8 cellular contexts compared by ENCODE assay signal in the genomic region with DNA sequence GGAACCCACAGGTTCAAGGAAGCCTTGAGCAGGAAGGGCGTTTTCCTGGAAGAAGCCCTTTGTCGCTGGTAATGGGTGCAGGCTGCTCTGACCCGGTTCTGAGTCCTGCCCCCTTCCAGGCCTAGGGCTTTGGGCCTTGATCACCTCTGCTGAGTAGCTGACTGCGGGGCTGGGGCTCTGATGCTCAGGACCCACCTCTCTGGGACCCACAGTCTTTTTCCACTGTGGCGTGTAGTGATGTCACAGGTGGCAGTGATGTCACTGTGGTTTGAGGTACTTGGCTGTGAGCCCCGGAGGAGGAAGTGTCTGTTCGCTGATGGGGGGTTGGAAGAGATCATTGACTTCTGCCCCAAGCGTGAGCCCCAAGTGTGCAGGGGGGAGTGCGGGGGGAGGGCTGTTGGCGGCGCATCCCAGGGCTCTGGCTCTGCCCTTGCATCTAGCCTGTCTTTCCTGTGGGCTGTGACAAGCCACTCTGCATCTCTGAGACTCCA. TPM values are rescaled to one million over a fixed set of nuclear protein-coding genes. Genes with fewer than 3 reads are reported as not detected.
DNase-seq lines count a peak whose midpoint lies in the region; ATAC-seq and TF ChIP-seq lines count a peak whose summit lies in the region.

No MANE protein-coding gene starts in this region.

- H3K36me3 ChIP-seq in A673 (ENCODE audit: insufficient read depth, low read length, poor library complexity, severe bottlenecking): no peaks in the 10 kb centered on the region
- H3K36me3 ChIP-seq in Karpas-422 (ENCODE audit: insufficient read depth, low read length): no peaks in the 10 kb centered on the region

- H3K9me3 ChIP-seq in A673 (ENCODE audit: low read depth, low read length, poor library complexity, severe bottlenecking) (no peaks in the 10 kb centered on the region), Karpas-422 (ENCODE audit: low read length) (no peaks in the 10 kb centered on the region)

- no peaks in the 10 kb centered on the region for H3K27me3 Mint-ChIP-seq in activated T-cell treated with anti-CD3 and anti-CD28 coated beads, Interleukin-2, amount 50 U/mL, for 4 hours (ENCODE audit: low read depth)

- DNase-seq in NAMALWA (ENCODE audit: low spot score) (peak; percentile 50), A673 (ENCODE audit: low spot score) (no peak), Karpas-422 (no peak), NCI-H2029 treated with DMSO at 0.1 percent for 48 hours (lab: John Stamatoyannopoulos, UW) (no peak)
- peak; percentile 96 for DNase-seq in activated T-cell treated with anti-CD3 and anti-CD28 coated beads, Interleukin-2, amount 50 U/mL, for 4 hours
- peak; percentile 62 for DNase-seq in stimulated activated CD8-positive, alpha-beta memory T cell treated with anti-CD3 and anti-CD28 coated beads, Interleukin-15, amount 100 ng/mL, for 24 hours (ENCODE audit: low read depth)

- no peak overlapping the region for H3K4me2 ChIP-seq in Karpas-422 (ENCODE audit: low read depth, low read length, poor library complexity, severe bottlenecking)

- H3K4me1 ChIP-seq in A673 (ENCODE audit: insufficient read depth, low read length, poor library complexity, severe bottlenecking) (peaks cover 7% of the 10 kb centered on the region), Karpas-422 (ENCODE audit: low read length) (no peaks in the 10 kb centered on the region)

- BruUV-seq in A673 (replicated peaks; lab: Mats Ljungman, UMichigan): no TSS peak

- peaks cover 96% of the 10 kb centered on the region for H3K4me1 Mint-ChIP-seq in activated T-cell treated with anti-CD3 and anti-CD28 coated beads, Interleukin-2, amount 50 U/mL, for 4 hours (ENCODE audit: low read depth)

- no peaks in the 10 kb centered on the region for H3K79me2 ChIP-seq in Karpas-422 (ENCODE audit: low read length)

- H2AFZ ChIP-seq in Karpas-422 (ENCODE audit: low read length): no peak overlapping the region

- TF ChIP-seq CTCF in A673 (conservative IDR thresholded peaks at IDR 0.05; ENCODE audit: low read depth, low read length): no peak

- intact Hi-C loops in A673 (cut with micrococcal nuclease; ENCODE audit: unreplicated experiment): no loop called here

- H3K9me2 ChIP-seq in Karpas-422 (replicated peaks; ENCODE audit: insufficient read depth, low read length): no peaks in the 10 kb centered on the region

- H3K27me3 ChIP-seq in layer of hippocampus (ENCODE audit: control insufficient read depth, insufficient read depth, low read length): no peaks in the 10 kb centered on the region
- H3K27me3 ChIP-seq in A673 (replicated peaks; ENCODE audit: insufficient read depth, low read depth, low read length, poor library complexity): peaks cover 4% of the 10 kb centered on the region
- no peaks in the 10 kb centered on the region for H3K27me3 ChIP-seq in Karpas-422 (ENCODE audit: low read length)

- CTCF ChIA-PET in A673 (lab: Charles Lee): no interaction called here

- ATAC-seq in activated T-cell treated with anti-CD3 and anti-CD28 coated beads, Interleukin-2, amount 50 U/mL, for 4 hours: peak; percentile 8 to 12
- no peak for ATAC-seq in SK-N-SH treated with all-trans-retinoic acid at 6 μM for 48 hours

- peaks cover 5% of the 10 kb centered on the region for H3K9me3 Mint-ChIP-seq in activated T-cell treated with anti-CD3 and anti-CD28 coated beads, Interleukin-2, amount 50 U/mL, for 4 hours

- no peak overlapping the region for H3K4me3 ChIP-seq in A673 (ENCODE audit: low read depth, low read length, poor library complexity, severe bottlenecking)
- H3K4me3 ChIP-seq in Karpas-422 (ENCODE audit: low read length): no peak overlapping the region

- peaks cover 33% of the 10 kb centered on the region; the same call in 1 of the 2 replicates for H4K20me1 ChIP-seq in Karpas-422 (ENCODE audit: insufficient read depth, low read depth, low read length)

- peak overlapping the region; percentile 80 for H3K4me3 Mint-ChIP-seq in activated T-cell treated with anti-CD3 and anti-CD28 coated beads, Interleukin-2, amount 50 U/mL, for 4 hours

- peaks cover 33% of the 10 kb centered on the region for H3K36me3 Mint-ChIP-seq in activated T-cell treated with anti-CD3 and anti-CD28 coated beads, Interleukin-2, amount 50 U/mL, for 4 hours (ENCODE audit: insufficient read depth)

- no peak overlapping the region for H3K9ac ChIP-seq in Karpas-422 (ENCODE audit: low read length)

- POLR2A ChIA-PET in A673 (lab: Charles Lee; ENCODE audit: low non-redundant PET): no interaction called here

- H3K27ac ChIP-seq in layer of hippocampus (ENCODE audit: low read depth, low read length) (peak overlapping the region; percentile 81), A673 (ENCODE audit: low read depth, low read length, poor library complexity, severe bottlenecking) (no peak overlapping the region), Karpas-422 (ENCODE audit: low read length) (no peak overlapping the region)

TF ChIP-seq in SK-N-SH treated with all-trans-retinoic acid at 6 μM for 48 hours, 23 proteins besides CTCF, POLR2A, EP300 and RAD21:
- TF ChIP-seq SNAI2 (CRISPR knock-in tag; IDR thresholded peaks at IDR 0.05): no peak
- no peak for TF ChIP-seq OSR1 (CRISPR knock-in tag; IDR thresholded peaks at IDR 0.05)
- TF ChIP-seq ZFP30 (CRISPR knock-in tag; IDR thresholded peaks at IDR 0.05): no peak
- no peak for TF ChIP-seq GLIS3 (CRISPR knock-in tag; IDR thresholded peaks at IDR 0.05)
- TF ChIP-seq ZNF70 (CRISPR knock-in tag; IDR thresholded peaks at IDR 0.05): no peak
- TF ChIP-seq, protein P1, sequence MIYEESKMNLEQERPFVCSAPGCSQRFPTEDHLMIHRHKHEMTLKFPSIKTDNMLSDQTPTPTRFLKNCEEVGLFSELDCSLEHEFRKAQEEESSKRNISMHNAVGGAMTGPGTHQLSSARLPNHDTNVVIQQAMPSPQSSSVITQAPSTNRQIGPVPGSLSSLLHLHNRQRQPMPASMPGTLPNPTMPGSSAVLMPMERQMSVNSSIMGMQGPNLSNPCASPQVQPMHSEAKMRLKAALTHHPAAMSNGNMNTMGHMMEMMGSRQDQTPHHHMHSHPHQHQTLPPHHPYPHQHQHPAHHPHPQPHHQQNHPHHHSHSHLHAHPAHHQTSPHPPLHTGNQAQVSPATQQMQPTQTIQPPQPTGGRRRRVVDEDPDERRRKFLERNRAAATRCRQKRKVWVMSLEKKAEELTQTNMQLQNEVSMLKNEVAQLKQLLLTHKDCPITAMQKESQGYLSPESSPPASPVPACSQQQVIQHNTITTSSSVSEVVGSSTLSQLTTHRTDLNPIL (CRISPR knock-in tag; IDR thresholded peaks at IDR 0.05; ENCODE audit: low read depth): no peak
- TF ChIP-seq ZNF565 (CRISPR knock-in tag; conservative IDR thresholded peaks at IDR 0.05; ENCODE audit: low read depth): no peak
- no peak for TF ChIP-seq CSDC2 (CRISPR knock-in tag; IDR thresholded peaks at IDR 0.05)
- TF ChIP-seq, protein P2, sequence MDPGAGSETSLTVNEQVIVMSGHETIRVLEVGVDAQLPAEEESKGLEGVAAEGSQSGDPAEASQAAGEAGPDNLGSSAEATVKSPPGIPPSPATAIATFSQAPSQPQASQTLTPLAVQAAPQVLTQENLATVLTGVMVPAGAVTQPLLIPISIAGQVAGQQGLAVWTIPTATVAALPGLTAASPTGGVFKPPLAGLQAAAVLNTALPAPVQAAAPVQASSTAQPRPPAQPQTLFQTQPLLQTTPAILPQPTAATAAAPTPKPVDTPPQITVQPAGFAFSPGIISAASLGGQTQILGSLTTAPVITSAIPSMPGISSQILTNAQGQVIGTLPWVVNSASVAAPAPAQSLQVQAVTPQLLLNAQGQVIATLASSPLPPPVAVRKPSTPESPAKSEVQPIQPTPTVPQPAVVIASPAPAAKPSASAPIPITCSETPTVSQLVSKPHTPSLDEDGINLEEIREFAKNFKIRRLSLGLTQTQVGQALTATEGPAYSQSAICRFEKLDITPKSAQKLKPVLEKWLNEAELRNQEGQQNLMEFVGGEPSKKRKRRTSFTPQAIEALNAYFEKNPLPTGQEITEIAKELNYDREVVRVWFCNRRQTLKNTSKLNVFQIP (CRISPR knock-in tag; IDR thresholded peaks at IDR 0.05; ENCODE audit: borderline replicate concordance, low read depth): no peak
- TF ChIP-seq ARNTL (CRISPR knock-in tag; IDR thresholded peaks at IDR 0.05; ENCODE audit: borderline replicate concordance, low read depth): no peak
- TF ChIP-seq PATZ1 (CRISPR knock-in tag; IDR thresholded peaks at IDR 0.05; ENCODE audit: borderline replicate concordance): no peak
- no peak for TF ChIP-seq TCF4 (CRISPR knock-in tag; IDR thresholded peaks at IDR 0.05; ENCODE audit: borderline replicate concordance)
TF ChIP-seq in SK-N-SH treated with all-trans-retinoic acid at 6 μM for 48 hours: peak in this region for 0.

RNA-seq across cellular contexts. Expression of gene TNFRSF1B, which starts 6.9 kb away (rescaled TPM):
- total RNA-seq in activated T-cell treated with anti-CD3 and anti-CD28 coated beads, Interleukin-2, amount 50 U/mL, for 4 hours: 100 to 1,000 TPM; 218 to 255 (median 229) TPM
- 0.09 TPM in 1 of 2 replicates, not detected in the other for total RNA-seq in A673 (2021)
- not detected in 2 replicates for total RNA-seq in Karpas-422 (2014; rRNA removed; shearing (Covaris generic); ENCODE audit: low replicate concordance)

RNA-seq across cellular contexts. Expression of gene VPS13D, which starts 56.2 kb away (rescaled TPM):
- 10 to 100 TPM; 24.0 to 26.6 (median 26.5) TPM for total RNA-seq in activated T-cell treated with anti-CD3 and anti-CD28 coated beads, Interleukin-2, amount 50 U/mL, for 4 hours
- 26.0 and 32.5 TPM in 2 replicates for total RNA-seq in A673 (2021)
- total RNA-seq in Karpas-422 (2014; rRNA removed; shearing (Covaris generic); ENCODE audit: low replicate concordance): 30.9 and 36.2 TPM in 2 replicates

Comparison
In these comparisons a context has a peak if more than half of its experiments do, and no peak if none do; other contexts are left out.
1. DNase-seq: peak in NAMALWA (single experiment), activated T-cell treated with anti-CD3 and anti-CD28 coated beads, Interleukin-2, amount 50 U/mL, for 4 hours (single experiment) and stimulated activated CD8-positive, alpha-beta memory T cell treated with anti-CD3 and anti-CD28 coated beads, Interleukin-15, amount 100 ng/mL, for 24 hours (single experiment); none in A673 (single experiment), Karpas-422 (single experiment) and NCI-H2029 treated with DMSO at 0.1 percent for 48 hours (single experiment).
2. RNA of gene TNFRSF1B, which starts 6.9 kb away (total RNA-seq): 218 to 255 TPM in activated T-cell treated with anti-CD3 and anti-CD28 coated beads, Interleukin-2, amount 50 U/mL, for 4 hours; 0.09 TPM in A673 and not detected in Karpas-422; every median in the first group is over 100 times any median in the second.